Comparison of ENCODE assay signal across 15 cellular contexts in the genomic region with DNA sequence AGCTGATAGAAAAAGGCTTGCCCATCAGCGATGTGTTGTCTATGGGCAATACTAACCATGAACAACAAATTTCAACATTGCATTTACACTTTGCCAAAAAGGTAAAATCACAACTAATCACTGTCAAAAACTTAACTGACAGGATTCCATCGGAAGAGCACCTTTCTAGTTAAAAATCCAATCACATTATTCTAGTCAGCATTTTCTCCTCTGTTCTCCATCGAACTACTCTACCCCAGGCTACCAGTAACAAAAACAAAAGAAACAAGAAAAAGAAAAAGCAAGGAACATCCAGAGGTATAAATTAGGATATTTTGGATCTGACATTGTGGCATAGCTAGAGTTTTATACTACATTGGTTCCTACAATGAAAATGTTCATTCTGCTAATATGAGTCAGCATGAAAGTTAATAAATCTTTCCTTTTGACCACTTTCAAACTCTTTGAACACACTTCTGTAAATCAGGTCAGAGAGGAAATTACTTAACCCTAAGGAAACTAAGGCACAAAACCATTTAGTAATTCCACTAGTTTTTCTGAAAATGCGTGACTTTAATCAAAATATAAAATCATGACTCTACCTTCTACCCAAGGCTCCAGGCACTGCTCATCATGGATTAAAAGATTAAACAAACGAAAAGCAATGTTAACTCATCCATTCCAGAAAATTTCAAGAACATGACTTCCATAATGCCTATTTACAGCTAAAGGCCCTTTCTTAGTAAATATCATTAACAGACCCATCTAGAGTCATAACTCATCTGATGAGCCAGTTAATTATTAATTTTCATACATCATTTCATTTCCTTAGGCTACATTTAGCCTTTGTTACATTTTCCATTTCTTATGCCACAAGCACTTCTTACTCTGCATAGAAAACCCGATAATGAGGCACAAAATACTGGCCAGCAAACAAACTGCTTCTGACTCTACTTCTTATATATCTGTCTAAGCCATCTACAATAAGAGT. TPM values are rescaled to one million over a fixed set of nuclear protein-coding genes. Genes with fewer than 3 reads are reported as not detected.
DNase-seq lines count a peak whose midpoint lies in the region; ATAC-seq, FAIRE-seq and TF ChIP-seq lines count a peak whose summit lies in the region.
"Had no signal": no experiment of that assay in that cellular context is flagged by ENCODE, and none has a peak within 500 bp of the region (broad histone marks: within the 10 kb centered on the region; RNA-seq: fewer than 3 reads in every experiment).

No MANE protein-coding gene starts in this region.

- WGBS in GM12878 (ENCODE audit: insufficient coverage, insufficient replicate concordance, low lambda C conversion rate, missing lambda C conversion rate) = 29% methylated on average over 6 of the region's 6 CpGs

- no peak overlapping the region for H3K9ac ChIP-seq in GM12878 (ENCODE audit: control insufficient read depth, insufficient read depth, low read length)

- no peak for TF ChIP-seq CTCF in GM12878 (IDR thresholded peaks at IDR 0.05 in 2 of 3, conservative IDR thresholded peaks at IDR 0.05 in 1 of 3; ENCODE audit: control insufficient read depth in 2 of 3, extremely low read depth in 1 of 3, insufficient read depth in 1 of 3, low read depth in 3 of 3, low read length in 3 of 3)

- TF ChIP-seq EP300 in GM12878 (IDR thresholded peaks at IDR 0.05; ENCODE audit: borderline replicate concordance in 1 of 2, control insufficient read depth in 1 of 2, low read depth in 2 of 2, low read length in 2 of 2) = no peak

- H3K9me3 ChIP-seq in GM12878 (replicated peaks; ENCODE audit: control insufficient read depth, insufficient read depth, low read length) = no peaks in the 10 kb centered on the region
- no peaks in the 10 kb centered on the region for H3K9me3 ChIP-seq in neuron (ENCODE audit: low read length)
- no peaks in the 10 kb centered on the region for H3K9me3 ChIP-seq in effector memory CD4-positive, alpha-beta T cell (ENCODE audit: control insufficient read depth, low read length)
- H3K9me3 ChIP-seq: stomach had no signal

- no peak overlapping the region for H3K4me3 ChIP-seq in GM12878
- no peak overlapping the region for H3K4me3 ChIP-seq in neuron (ENCODE audit: low read length)
- H3K4me3 ChIP-seq in effector memory CD4-positive, alpha-beta T cell (ENCODE audit: insufficient read depth, low read depth, low read length, poor library complexity, severe bottlenecking) = no peak overlapping the region
- H3K4me3 ChIP-seq: stomach had no signal

- SMC1A ChIA-PET in GM12878 (lab: Charles Lee; ENCODE audit: uncharacterized antibody, unreplicated experiment) = no interaction called here

- no peak for TF ChIP-seq RAD21 in GM12878 (IDR thresholded peaks at IDR 0.05; ENCODE audit: insufficient read depth, low read depth, low read length)

- FAIRE-seq in G401.6 (lab: Jason Lieb, UNC) (peak; percentile 63), GM12878 (lab: Jason Lieb, UNC) (no peak)

- TF ChIP-seq POLR2A in GM12878 (IDR thresholded peaks at IDR 0.05; ENCODE audit: low read depth, low read length) = no peak

- in situ Hi-C loops in GM12878 (cut with MboI) = no loop called here

- H3K79me2 ChIP-seq in GM12878 (ENCODE audit: control insufficient read depth, insufficient read depth, low read length) = no peaks in the 10 kb centered on the region

- CTCF ChIA-PET in GM12878 (lab: Yijun Ruan, JAX) = no interaction called here

- H3K4me1 ChIP-seq in GM12878 (ENCODE audit: control insufficient read depth, insufficient read depth, low read length) (no peaks in the 10 kb centered on the region), neuron (ENCODE audit: insufficient read depth, low read length) (peaks cover 27% of the 10 kb centered on the region)
- H3K4me1 ChIP-seq in effector memory CD4-positive, alpha-beta T cell (ENCODE audit: control insufficient read depth, insufficient read depth, low read length, poor library complexity, severe bottlenecking) = no peaks in the 10 kb centered on the region

- POLR2A ChIA-PET in GM12878 (lab: Charles Lee) = no interaction called here

- ATAC-seq in HG02759 (IDR thresholded peaks at IDR 0.05; ENCODE audit: unreplicated experiment) = peak; percentile 42
- ATAC-seq in GM12878 = peak; percentile 57
- no peak for ATAC-seq in GM21367 (IDR thresholded peaks at IDR 0.05; ENCODE audit: unreplicated experiment)
- ATAC-seq in HG02840 (IDR thresholded peaks at IDR 0.05; ENCODE audit: low FRiP score, unreplicated experiment) = no peak
- ATAC-seq in GM18502 (IDR thresholded peaks at IDR 0.05; ENCODE audit: poor library complexity, unreplicated experiment) = no peak

- H3K27me3 ChIP-seq in GM12878 (replicated peaks in 1 of 2; ENCODE audit: control insufficient read depth in 2 of 2, insufficient read depth in 2 of 2, low read length in 1 of 2) = peaks cover 0 to 3% of the 10 kb centered on the region in 2 experiments; a peak in 2 of 4 replicates
- no peaks in the 10 kb centered on the region for H3K27me3 ChIP-seq in neuron (ENCODE audit: insufficient read depth, low read length)
- H3K27me3 ChIP-seq in effector memory CD4-positive, alpha-beta T cell (replicated peaks; ENCODE audit: control insufficient read depth, insufficient read depth, low read length, poor library complexity, severe bottlenecking) = no peaks in the 10 kb centered on the region
- H3K27me3 ChIP-seq: stomach had no signal

- no peak for DNase-seq in GM12878 (ENCODE audit: low read depth, low spot score)
- DNase-seq in effector memory CD4-positive, alpha-beta T cell = no peak
- DNase-seq: activated CD4-positive, alpha-beta T cell treated with anti-CD3 and anti-CD28 coated beads, Interleukin-2, amount 50 U/mL, for 4 hours; activated naive CD4-positive, alpha-beta T cell treated with Interleukin-2 at 50 U/mL for 16 hours; AML-193; aorta; NCI-H187 treated with DMSO at 0.1 percent for 48 hours; stimulated activated CD4-positive, alpha-beta T cell treated with anti-CD3 and anti-CD28 coated beads, Interleukin-1b, Interleukin-23, amount 100 ng/mL, for 48 hours; stomach had no signal

- RAD21 ChIA-PET in GM12878 (lab: Charles Lee; ENCODE audit: unreplicated experiment) = no interaction called here

- H3K27ac ChIP-seq in GM12878 (ENCODE audit: control insufficient read depth, insufficient read depth) = no peak overlapping the region
- H3K27ac ChIP-seq in effector memory CD4-positive, alpha-beta T cell (ENCODE audit: insufficient read depth, low read length, poor library complexity, severe bottlenecking) = no peak overlapping the region
- H3K27ac ChIP-seq: stomach had no signal

- intact Hi-C loops in GM12878 (cut with micrococcal nuclease; ENCODE audit: unreplicated experiment) = no loop called here

- H4K20me1 ChIP-seq in GM12878 (ENCODE audit: control insufficient read depth, insufficient read depth) = no peaks in the 10 kb centered on the region

- H2AFZ ChIP-seq in GM12878 (ENCODE audit: control insufficient read depth, low read depth, low read length) (no peak overlapping the region), neuron (ENCODE audit: low read depth, low read length) (peak overlapping the region; percentile 23)

- no TSS peak for BruUV-seq in GM12878 (replicated peaks; lab: Mats Ljungman, UMichigan)

- no peak overlapping the region for H3K4me2 ChIP-seq in GM12878 (ENCODE audit: control insufficient read depth, insufficient read depth)

- H3K36me3 ChIP-seq in GM12878 (ENCODE audit: control insufficient read depth in 2 of 2, insufficient read depth in 2 of 2, low read length in 1 of 2) (no peaks in the 10 kb centered on the region), neuron (ENCODE audit: insufficient read depth, low read length) (no peaks in the 10 kb centered on the region)
- no peaks in the 10 kb centered on the region for H3K36me3 ChIP-seq in effector memory CD4-positive, alpha-beta T cell (ENCODE audit: control insufficient read depth, insufficient read depth, low read length)

TF ChIP-seq in GM12878, 131 proteins besides CTCF, POLR2A, EP300 and RAD21 (continues in another document):
- TF ChIP-seq NR2C1 (IDR thresholded peaks at IDR 0.05) = no peak
- TF ChIP-seq RUNX3 (IDR thresholded peaks at IDR 0.05; ENCODE audit: low read length) = 0 out of 2 replicates have a peak, but pooled peaks have one; percentile 15
- TF ChIP-seq JUNB (IDR thresholded peaks at IDR 0.05) = peak; percentile 59; the same call in 1 of the 2 replicates

RNA-seq across cellular contexts. Expression of a gene that starts 10.2 kb away (rescaled TPM):
- total RNA-seq in GM12878 (2013; cell fraction: nucleolus; rRNA removed) = 2.7 and 3.6 TPM in 2 replicates
- total RNA-seq in GM12878 (2014; rRNA removed) (0.06 and 0.60 TPM in 2 replicates), GM12878 (2014; rRNA removed; fragmentation: Illumina TruSeq; extraction: Trizol) (0.28 and 0.45 TPM in 2 replicates), GM12878 (2021) (0.56 and 0.64 TPM in 2 replicates)
- 0.21 TPM for polyA plus RNA-seq in GM12878 (2011; ENCODE audit: low read depth)
- polyA plus RNA-seq in GM12878 (2011; rRNA removed) (0.04 and 0.08 TPM in 2 replicates), GM12878 (2014; fragmentation: Illumina TruSeq; extraction: Trizol) (0.18 and 0.25 TPM in 2 replicates), GM12878 (2014; fragmentation: Nextera tagmentation; extraction: Ambion mirVana) (under 1 TPM in 1 of 2 experiments, not detected in 1; 0.09 TPM), GM12878 (2014; rRNA removed) (0.08 and 0.09 TPM in 2 replicates), GM12878 (2016; fragmentation: Nextera tagmentation; extraction: Ambion mirVana) (under 1 TPM; 0.13 to 0.16 TPM)
- polyA plus RNA-seq in GM12878 (2011; cell fraction: cytosol; rRNA removed) = 0.07 and 0.19 TPM in 2 replicates
- polyA plus RNA-seq in GM12878 (2011; cell fraction: nucleus; rRNA removed) = 0.24 and 0.29 TPM in 2 replicates
- polyA plus RNA-seq in GM12878 (2012) = 0.28 and 0.35 TPM in 2 replicates
- 0.80 and 2.2 TPM in 2 replicates for polyA minus RNA-seq in GM12878 (2011; rRNA and poly(A)+ RNA removed)
- polyA minus RNA-seq in GM12878 (2011; cell fraction: cytosol; rRNA and poly(A)+ RNA removed) = not detected in 2 replicates
- polyA minus RNA-seq in GM12878 (2011; cell fraction: nucleus; rRNA and poly(A)+ RNA removed) = 1.2 and 3.4 TPM in 2 replicates

Comparison
In these comparisons a context has a peak if more than half of its experiments do, and no peak if none do; other contexts are left out.
1. ATAC-seq: peak in HG02759 (single experiment) and GM12878 (single experiment); none in GM21367 (single experiment), HG02840 (single experiment) and GM18502 (single experiment).